1 cellular context compared by ENCODE assay signal in the genomic region with DNA sequence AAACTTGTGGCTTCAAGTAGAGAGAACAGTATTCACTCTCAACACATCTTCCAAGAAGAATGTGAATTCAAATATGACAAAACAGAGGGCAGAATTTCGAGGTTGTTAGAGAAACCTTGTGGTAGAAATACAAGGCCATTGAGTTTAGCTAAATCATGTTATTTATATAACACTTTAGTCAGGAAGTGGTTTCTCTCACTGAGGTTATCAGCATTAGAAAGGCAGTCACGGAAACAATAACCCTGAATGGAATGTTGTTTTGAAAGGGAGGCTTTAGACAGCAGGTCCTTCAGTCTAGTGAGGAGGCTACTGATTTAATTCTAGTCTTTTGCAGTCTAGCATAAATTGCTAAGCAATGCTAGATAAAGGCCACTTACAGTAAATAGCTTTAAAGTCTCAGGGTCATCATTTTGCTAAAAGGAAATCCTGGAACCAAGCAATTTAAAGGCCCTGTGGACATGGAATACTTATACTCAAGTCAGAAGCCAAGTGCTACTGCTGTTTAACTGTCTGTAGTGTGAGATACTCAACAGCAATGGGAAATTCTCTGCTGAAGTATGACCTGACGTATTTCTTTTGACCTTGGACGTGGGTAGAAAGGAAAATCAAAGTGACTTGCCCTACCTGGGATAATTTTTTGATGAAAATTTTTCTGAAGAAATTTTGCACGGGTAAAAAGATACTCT.
TF ChIP-seq lines count a peak whose summit lies in the region.

No MANE protein-coding gene starts in this region.

TF ChIP-seq in SK-N-SH, 30 proteins besides CTCF, POLR2A, EP300 and RAD21 (continued from another document):
- TF ChIP-seq, protein P1, sequence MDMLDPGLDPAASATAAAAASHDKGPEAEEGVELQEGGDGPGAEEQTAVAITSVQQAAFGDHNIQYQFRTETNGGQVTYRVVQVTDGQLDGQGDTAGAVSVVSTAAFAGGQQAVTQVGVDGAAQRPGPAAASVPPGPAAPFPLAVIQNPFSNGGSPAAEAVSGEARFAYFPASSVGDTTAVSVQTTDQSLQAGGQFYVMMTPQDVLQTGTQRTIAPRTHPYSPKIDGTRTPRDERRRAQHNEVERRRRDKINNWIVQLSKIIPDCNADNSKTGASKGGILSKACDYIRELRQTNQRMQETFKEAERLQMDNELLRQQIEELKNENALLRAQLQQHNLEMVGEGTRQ (IDR thresholded peaks at IDR 0.05; ENCODE audit: borderline replicate concordance, low read depth, low read length): no peak
- TF ChIP-seq RCOR1 (IDR thresholded peaks at IDR 0.05; ENCODE audit: low read length) (no peak), MXI1 (IDR thresholded peaks at IDR 0.05; ENCODE audit: low read depth, low read length) (no peak), NRF1 (IDR thresholded peaks at IDR 0.05; ENCODE audit: low read depth, low read length) (no peak), RFX5 (IDR thresholded peaks at IDR 0.05; ENCODE audit: low read length) (no peak), FOXM1 (IDR thresholded peaks at IDR 0.05; ENCODE audit: low read depth) (no peak), EZH2phosphoT487 (IDR thresholded peaks at IDR 0.05; ENCODE audit: borderline replicate concordance, low read depth) (no peak), MEF2A (IDR thresholded peaks at IDR 0.05; ENCODE audit: borderline replicate concordance, low read depth) (no peak), FOSL2 (IDR thresholded peaks at IDR 0.05; ENCODE audit: borderline replicate concordance, low read depth) (no peak), NFIC (IDR thresholded peaks at IDR 0.05; ENCODE audit: borderline replicate concordance) (no peak), YY1 (IDR thresholded peaks at IDR 0.05; ENCODE audit: low read depth) (no peak)
- TF ChIP-seq, protein P2, sequence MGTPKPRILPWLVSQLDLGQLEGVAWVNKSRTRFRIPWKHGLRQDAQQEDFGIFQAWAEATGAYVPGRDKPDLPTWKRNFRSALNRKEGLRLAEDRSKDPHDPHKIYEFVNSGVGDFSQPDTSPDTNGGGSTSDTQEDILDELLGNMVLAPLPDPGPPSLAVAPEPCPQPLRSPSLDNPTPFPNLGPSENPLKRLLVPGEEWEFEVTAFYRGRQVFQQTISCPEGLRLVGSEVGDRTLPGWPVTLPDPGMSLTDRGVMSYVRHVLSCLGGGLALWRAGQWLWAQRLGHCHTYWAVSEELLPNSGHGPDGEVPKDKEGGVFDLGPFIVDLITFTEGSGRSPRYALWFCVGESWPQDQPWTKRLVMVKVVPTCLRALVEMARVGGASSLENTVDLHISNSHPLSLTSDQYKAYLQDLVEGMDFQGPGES (IDR thresholded peaks at IDR 0.05; ENCODE audit: low read depth, low read length): no peak
- TF ChIP-seq, protein P3, sequence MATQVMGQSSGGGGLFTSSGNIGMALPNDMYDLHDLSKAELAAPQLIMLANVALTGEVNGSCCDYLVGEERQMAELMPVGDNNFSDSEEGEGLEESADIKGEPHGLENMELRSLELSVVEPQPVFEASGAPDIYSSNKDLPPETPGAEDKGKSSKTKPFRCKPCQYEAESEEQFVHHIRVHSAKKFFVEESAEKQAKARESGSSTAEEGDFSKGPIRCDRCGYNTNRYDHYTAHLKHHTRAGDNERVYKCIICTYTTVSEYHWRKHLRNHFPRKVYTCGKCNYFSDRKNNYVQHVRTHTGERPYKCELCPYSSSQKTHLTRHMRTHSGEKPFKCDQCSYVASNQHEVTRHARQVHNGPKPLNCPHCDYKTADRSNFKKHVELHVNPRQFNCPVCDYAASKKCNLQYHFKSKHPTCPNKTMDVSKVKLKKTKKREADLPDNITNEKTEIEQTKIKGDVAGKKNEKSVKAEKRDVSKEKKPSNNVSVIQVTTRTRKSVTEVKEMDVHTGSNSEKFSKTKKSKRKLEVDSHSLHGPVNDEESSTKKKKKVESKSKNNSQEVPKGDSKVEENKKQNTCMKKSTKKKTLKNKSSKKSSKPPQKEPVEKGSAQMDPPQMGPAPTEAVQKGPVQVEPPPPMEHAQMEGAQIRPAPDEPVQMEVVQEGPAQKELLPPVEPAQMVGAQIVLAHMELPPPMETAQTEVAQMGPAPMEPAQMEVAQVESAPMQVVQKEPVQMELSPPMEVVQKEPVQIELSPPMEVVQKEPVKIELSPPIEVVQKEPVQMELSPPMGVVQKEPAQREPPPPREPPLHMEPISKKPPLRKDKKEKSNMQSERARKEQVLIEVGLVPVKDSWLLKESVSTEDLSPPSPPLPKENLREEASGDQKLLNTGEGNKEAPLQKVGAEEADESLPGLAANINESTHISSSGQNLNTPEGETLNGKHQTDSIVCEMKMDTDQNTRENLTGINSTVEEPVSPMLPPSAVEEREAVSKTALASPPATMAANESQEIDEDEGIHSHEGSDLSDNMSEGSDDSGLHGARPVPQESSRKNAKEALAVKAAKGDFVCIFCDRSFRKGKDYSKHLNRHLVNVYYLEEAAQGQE (IDR thresholded peaks at IDR 0.05; ENCODE audit: low read depth, low read length): no peak
